Comparison of ENCODE assay signal across 8 cellular contexts in the genomic region with DNA sequence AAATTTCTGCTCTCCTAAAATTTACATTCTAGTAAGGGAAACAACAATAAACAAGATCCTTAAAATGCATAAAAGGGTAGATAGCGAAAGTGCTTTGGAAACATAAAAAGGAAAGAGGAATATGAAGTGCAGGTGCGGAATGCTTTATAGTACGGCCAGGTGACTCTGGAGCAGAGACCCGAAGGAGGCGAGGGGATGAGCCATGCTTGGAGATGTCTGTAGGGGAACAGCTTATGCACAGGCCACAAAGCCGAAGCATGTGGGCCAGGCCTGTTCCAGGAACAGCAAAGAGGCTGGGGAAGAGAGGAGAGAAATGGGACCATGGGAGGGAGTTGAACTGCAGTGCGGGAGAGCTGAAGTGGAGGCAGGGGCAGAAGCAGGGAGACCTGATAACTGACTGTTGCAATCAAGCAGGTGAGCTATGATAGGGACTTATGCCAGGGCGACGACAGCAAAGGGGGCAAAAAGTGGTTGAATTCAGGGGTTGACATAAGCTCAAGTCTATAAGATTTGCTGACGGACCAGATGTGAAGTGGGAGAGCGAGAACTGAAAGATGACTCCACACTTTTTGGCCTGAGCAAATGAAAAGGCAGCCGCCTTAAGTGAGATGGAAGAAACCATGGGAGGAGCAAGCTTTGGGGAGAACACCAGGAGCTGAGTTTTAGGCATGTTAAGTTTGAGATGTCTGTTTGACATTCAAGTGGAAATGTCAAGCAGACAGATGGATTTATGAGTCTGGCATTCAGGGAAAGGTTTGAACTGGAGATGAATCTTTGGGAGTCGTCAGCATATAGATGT.
DNase-seq lines count a peak whose midpoint lies in the region; ATAC-seq and TF ChIP-seq lines count a peak whose summit lies in the region.

No MANE protein-coding gene starts in this region.

- TF ChIP-seq CTCF in GM12864 (IDR thresholded peaks at IDR 0.05; ENCODE audit: low read depth, low read length, missing control alignments) (no peak), prostate gland (IDR thresholded peaks at IDR 0.05) (no peak)

- H3K27ac ChIP-seq in SJCRH30 (peak overlapping the region; percentile 97), prostate gland (peak overlapping the region; percentile 96 to 97)

- intact Hi-C loops in prostate gland (cut with DNase I), result no loop called here

- no peak for TF ChIP-seq POLR2A in prostate gland (IDR thresholded peaks at IDR 0.05)

- DNase-seq in GM12864 (ENCODE audit: low read depth) (no peak), SJCRH30 (peak in 1 of 2 experiments; percentile 26), prostate gland (ENCODE audit: low spot score) (no peak), C1 segment of cervical spinal cord (lab: John Stamatoyannopoulos, UW) (no peak)

- H3K36me3 ChIP-seq in SJCRH30 (peaks cover 7% of the 10 kb centered on the region), prostate gland (no peaks in the 10 kb centered on the region)

- H3K4me1 ChIP-seq in SJCRH30, result peaks cover 12% of the 10 kb centered on the region; the same call in 1 of the 2 replicates
- peaks cover 3% of the 10 kb centered on the region for H3K4me1 ChIP-seq in prostate gland (replicated peaks)

- peak; percentile 26 for ATAC-seq in esophagus mucosa
- no peak for ATAC-seq in GM19452 (IDR thresholded peaks at IDR 0.05; ENCODE audit: unreplicated experiment)
- ATAC-seq in GM21423 (IDR thresholded peaks at IDR 0.05; ENCODE audit: unreplicated experiment), result no peak
- ATAC-seq in HG02852 (IDR thresholded peaks at IDR 0.05; ENCODE audit: unreplicated experiment), result no peak

- H3K27me3 ChIP-seq in SJCRH30, result no peaks in the 10 kb centered on the region
- no peaks in the 10 kb centered on the region for H3K27me3 ChIP-seq in prostate gland (replicated peaks; ENCODE audit: insufficient read depth)

- H3K4me3 ChIP-seq in GM12864 (ENCODE audit: low read depth, low read length) (peak overlapping the region; percentile 94; the same call in 1 of the 2 replicates), SJCRH30 (peak overlapping the region; percentile 100), prostate gland (peak overlapping the region; percentile 91 to 99)

- WGBS in prostate gland, result 64% methylated on average over 13 of the region's 13 CpGs

- H3K9me3 ChIP-seq in SJCRH30 (replicated peaks) (no peaks in the 10 kb centered on the region), prostate gland (no peaks in the 10 kb centered on the region)
